21 cellular contexts compared by ENCODE assay signal in the genomic region with DNA sequence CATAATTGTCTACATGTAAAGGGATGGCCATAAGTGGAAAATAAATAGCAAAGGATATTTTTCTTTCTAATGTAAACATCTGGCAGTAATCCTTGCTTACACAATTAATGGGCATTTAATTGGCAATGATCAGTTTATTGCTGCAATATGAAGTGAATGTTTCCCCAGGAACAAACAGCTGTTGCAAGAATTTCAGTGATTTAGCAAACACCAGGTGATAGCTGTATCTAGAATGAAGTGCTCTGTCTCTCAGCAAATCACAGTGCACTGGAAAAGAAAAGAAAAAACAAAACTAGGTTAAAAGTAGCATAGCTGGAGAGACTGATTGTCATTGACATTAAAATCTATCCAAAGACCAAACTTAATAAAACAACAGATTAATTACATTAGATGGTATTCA.
"Had no signal": no experiment of that assay in that cellular context is flagged by ENCODE, and none has a peak within 500 bp of the region (broad histone marks: within the 10 kb centered on the region; RNA-seq: fewer than 3 reads in every experiment).

No MANE protein-coding gene starts in this region.

- H3K27ac Mint-ChIP-seq: activated B cell treated with CpG ODN at 0.5 μM for 24 hours; activated CD8-positive, alpha-beta T cell treated with anti-CD3 and anti-CD28 coated beads for 36 hours had no signal

- H3K9me3 ChIP-seq: gastroesophageal sphincter, ovary, sigmoid colon, spleen, stomach, thoracic aorta, upper lobe of right lung had no signal

- FAIRE-seq: astrocyte, bronchial epithelial cell had no signal

- H3K27me3 ChIP-seq: dorsolateral prefrontal cortex, gastroesophageal sphincter, ovary, sigmoid colon, spleen, stomach, upper lobe of right lung had no signal

- H3K36me3 ChIP-seq: gastroesophageal sphincter, ovary, sigmoid colon, spleen, stomach, thoracic aorta, upper lobe of right lung had no signal

- H3K27me3 Mint-ChIP-seq: activated B cell treated with CpG ODN at 0.5 μM for 24 hours; activated CD8-positive, alpha-beta T cell treated with anti-CD3 and anti-CD28 coated beads for 36 hours had no signal

- H3K4me1 Mint-ChIP-seq: activated B cell treated with CpG ODN at 0.5 μM for 24 hours had no signal

- H3K27ac ChIP-seq: dorsolateral prefrontal cortex, gastroesophageal sphincter, ovary, sigmoid colon, spleen, stomach, thoracic aorta, upper lobe of right lung had no signal

- H3K4me3 Mint-ChIP-seq: activated B cell treated with CpG ODN at 0.5 μM for 24 hours; activated CD8-positive, alpha-beta T cell treated with anti-CD3 and anti-CD28 coated beads for 36 hours; activated T-cell treated with anti-CD3 and anti-CD28 coated beads, Interleukin-2, amount 50 U/mL, for 4 hours had no signal

- H3K9me3 Mint-ChIP-seq: activated CD8-positive, alpha-beta T cell treated with anti-CD3 and anti-CD28 coated beads for 36 hours had no signal

- DNase-seq: activated B cell treated with CpG ODN at 0.5 μM for 24 hours; activated CD4-positive, alpha-beta T cell treated with anti-CD3 and anti-CD28 coated beads for 48 hours; activated CD8-positive, alpha-beta T cell treated with anti-CD3 and anti-CD28 coated beads for 36 hours; activated effector memory CD4-positive, alpha-beta T cell treated with Interleukin-2 at 50 U/mL for 16 hours; activated naive CD4-positive, alpha-beta T cell treated with anti-CD3 and anti-CD28 coated beads, Interleukin-2, amount 50 U/mL, for 16 hours; activated T-cell treated with anti-CD3 and anti-CD28 coated beads, Interleukin-2, amount 50 U/mL, for 4 hours; dorsolateral prefrontal cortex; erythroblast; islet precursor cell; midbrain; ovary; sigmoid colon; spleen; stimulated activated CD4-positive, alpha-beta T cell treated with anti-CD3 and anti-CD28 coated beads, Interleukin-1b, Interleukin-23, amount 100 ng/mL, for 48 hours; stomach; upper lobe of right lung had no signal

- H3K4me1 ChIP-seq: gastroesophageal sphincter, sigmoid colon, spleen, stomach, upper lobe of right lung had no signal

- H3K4me3 ChIP-seq: dorsolateral prefrontal cortex, gastroesophageal sphincter, lung, ovary, sigmoid colon, spleen, stomach, thoracic aorta, upper lobe of right lung had no signal

- ATAC-seq: activated CD8-positive, alpha-beta T cell treated with anti-CD3 and anti-CD28 coated beads for 36 hours; activated T-cell treated with anti-CD3 and anti-CD28 coated beads, Interleukin-2, amount 50 U/mL, for 4 hours; gastroesophageal sphincter; upper lobe of right lung had no signal
